12 cellular contexts compared by ENCODE assay signal in genomic region chr11:126340960-126341709, GRCh38. TPM values are rescaled to one million over a fixed set of nuclear protein-coding genes. Genes with fewer than 3 reads are reported as not detected.
DNase-seq lines count a peak whose midpoint lies in the region; ATAC-seq and TF ChIP-seq lines count a peak whose summit lies in the region.
"Had no signal": no experiment of that assay in that cellular context is flagged by ENCODE, and none has a peak within 500 bp of the region (broad histone marks: within the 10 kb centered on the region; RNA-seq: fewer than 3 reads in every experiment).

No MANE protein-coding gene starts in this region.

- H3K36me3 Mint-ChIP-seq in CD4-positive, alpha-beta memory T cell, result peaks cover 25 to 73% of the 10 kb centered on the region in 2 donors
- peaks cover 14% of the 10 kb centered on the region for H3K36me3 Mint-ChIP-seq in activated CD8-positive, alpha-beta T cell treated with anti-CD3 and anti-CD28 coated beads for 36 hours (ENCODE audit: low read depth)
- peaks cover 0 to 57% (median 19%) of the 10 kb centered on the region in 5 donors for H3K36me3 Mint-ChIP-seq in naive thymus-derived CD4-positive, alpha-beta T cell

- POLR2A ChIA-PET in CD4-positive, alpha-beta memory T cell (lab: Charles Lee; ENCODE audit: partially characterized antibody), result interaction anchor here (0.5 kb wide), 1 partner anchor 42 kb away, joined by 3 read pairs; no protein-coding TSS in a partner anchor
- POLR2A ChIA-PET in activated CD8-positive, alpha-beta T cell treated with anti-CD3 and anti-CD28 coated beads for 36 hours (lab: Charles Lee), result no interaction called here
- POLR2A ChIA-PET in naive thymus-derived CD4-positive, alpha-beta T cell (lab: Charles Lee), result no interaction called here

- H3K9me3 Mint-ChIP-seq in CD4-positive, alpha-beta memory T cell, result no peaks in the 10 kb centered on the region
- no peaks in the 10 kb centered on the region for H3K9me3 Mint-ChIP-seq in activated CD8-positive, alpha-beta T cell treated with anti-CD3 and anti-CD28 coated beads for 36 hours
- H3K9me3 Mint-ChIP-seq in naive thymus-derived CD4-positive, alpha-beta T cell, result peaks cover 0 to 1% (median 0%) of the 10 kb centered on the region in 11 donors

- H3F3A ChIP-seq in GM23248 (ENCODE audit: insufficient read depth), result peaks cover 18% of the 10 kb centered on the region

- peak overlapping the region; percentile 28 for H3K4me2 ChIP-seq in GM23248 (ENCODE audit: unreplicated experiment)

- H3K9me2 ChIP-seq in GM23248 (ENCODE audit: insufficient read depth), result no peaks in the 10 kb centered on the region

- CTCF ChIA-PET in CD4-positive, alpha-beta memory T cell (lab: Charles Lee; ENCODE audit: partially characterized antibody), result no interaction called here
- CTCF ChIA-PET in activated CD8-positive, alpha-beta T cell treated with anti-CD3 and anti-CD28 coated beads for 36 hours (lab: Charles Lee), result no interaction called here
- CTCF ChIA-PET in naive thymus-derived CD4-positive, alpha-beta T cell (lab: Charles Lee), result no interaction called here

- no peak for TF ChIP-seq POLR2A in sigmoid colon (IDR thresholded peaks at IDR 0.05)

- H3K79me2 ChIP-seq in GM23248 (ENCODE audit: insufficient read depth), result no peaks in the 10 kb centered on the region

- H3K4me3 ChIP-seq in CD4-positive, alpha-beta memory T cell (ENCODE audit: low read length in 2 of 2), result no peak overlapping the region
- H3K4me3 ChIP-seq in GM23248, result no peak overlapping the region
- H3K4me3 ChIP-seq in naive thymus-derived CD4-positive, alpha-beta T cell (ENCODE audit: low read length), result no peak overlapping the region
- H3K4me3 ChIP-seq in sigmoid colon, result no peak overlapping the region

- no peak for TF ChIP-seq CTCF in activated CD8-positive, alpha-beta T cell treated with anti-CD3 and anti-CD28 coated beads for 36 hours (IDR thresholded peaks at IDR 0.05)
- no peak for TF ChIP-seq CTCF in sigmoid colon (IDR thresholded peaks at IDR 0.05)

- no peak overlapping the region for H3K4me3 Mint-ChIP-seq in CD4-positive, alpha-beta memory T cell
- no peak overlapping the region for H3K4me3 Mint-ChIP-seq in activated CD8-positive, alpha-beta T cell treated with anti-CD3 and anti-CD28 coated beads for 36 hours
- H3K4me3 Mint-ChIP-seq in naive thymus-derived CD4-positive, alpha-beta T cell, result no peak overlapping the region

- WGBS in GM23248 (ENCODE audit: low coverage in 1 of 2, low lambda C conversion rate in 2 of 2, missing lambda C conversion rate in 2 of 2), 2 experiments, result 81 to 85% methylated on average over 13 of the region's 13 CpGs
- WGBS in sigmoid colon, 2 donors, result 90% methylated on average over 13 of the region's 13 CpGs

- H3K36me3 ChIP-seq in CD4-positive, alpha-beta memory T cell (ENCODE audit: insufficient read depth, low read length), result peaks cover 47% of the 10 kb centered on the region
- H3K36me3 ChIP-seq in GM23248 (ENCODE audit: low read depth), result no peaks in the 10 kb centered on the region
- H3K36me3 ChIP-seq in naive thymus-derived CD4-positive, alpha-beta T cell (ENCODE audit: control insufficient read depth in 2 of 3, insufficient read depth in 3 of 3, low read length in 3 of 3), result peaks cover 0 to 84% (median 12%) of the 10 kb centered on the region in 3 experiments
- peaks cover 0 to 54% (median 11%) of the 10 kb centered on the region in 4 donors for H3K36me3 ChIP-seq in sigmoid colon
- H3K36me3 ChIP-seq: WERI-Rb-1 had no signal

- no peaks in the 10 kb centered on the region for H3K4me1 ChIP-seq in CD4-positive, alpha-beta memory T cell (ENCODE audit: insufficient read depth, low read length)
- H3K4me1 ChIP-seq in GM23248 (ENCODE audit: insufficient read depth), result peaks cover 20% of the 10 kb centered on the region
- no peaks in the 10 kb centered on the region for H3K4me1 ChIP-seq in naive thymus-derived CD4-positive, alpha-beta T cell (ENCODE audit: control insufficient read depth in 2 of 2, insufficient read depth in 2 of 2, low read length in 2 of 2)
- H3K4me1 ChIP-seq in sigmoid colon, result peaks cover 0 to 12% (median 9%) of the 10 kb centered on the region in 4 donors

- in situ Hi-C loops in GM23248 (cut with MboI), result no loop called here

- no peak overlapping the region for H3K9ac ChIP-seq in GM23248

- ATAC-seq in activated CD8-positive, alpha-beta T cell treated with anti-CD3 and anti-CD28 coated beads for 36 hours, result no peak
- ATAC-seq in naive thymus-derived CD4-positive, alpha-beta T cell, result no peak
- no peak for ATAC-seq in HG02642 (IDR thresholded peaks at IDR 0.05; ENCODE audit: poor library complexity, unreplicated experiment)

- TF ChIP-seq EP300 in sigmoid colon (IDR thresholded peaks at IDR 0.05), result no peak

- H4K20me1 ChIP-seq in GM23248 (ENCODE audit: insufficient read depth), result no peaks in the 10 kb centered on the region

- H3K27me3 ChIP-seq in CD4-positive, alpha-beta memory T cell (ENCODE audit: insufficient read depth, low read length), result no peaks in the 10 kb centered on the region
- H3K27me3 ChIP-seq in GM23248 (replicated peaks; ENCODE audit: insufficient read depth), result no peaks in the 10 kb centered on the region
- no peaks in the 10 kb centered on the region for H3K27me3 ChIP-seq in naive thymus-derived CD4-positive, alpha-beta T cell (ENCODE audit: control insufficient read depth in 2 of 2, insufficient read depth in 2 of 2, low read length in 2 of 2)
- H3K27me3 ChIP-seq in sigmoid colon, result no peaks in the 10 kb centered on the region

- no peak for DNase-seq in CD4-positive, alpha-beta memory T cell
- DNase-seq in GM23248, result no peak
- no peak for DNase-seq in activated CD8-positive, alpha-beta T cell treated with anti-CD3 and anti-CD28 coated beads for 36 hours
- no peak for DNase-seq in naive thymus-derived CD4-positive, alpha-beta T cell
- DNase-seq in T1000 (lab: John Stamatoyannopoulos, UW), result no peak
- no peak for DNase-seq in NCI-H1417 (lab: John Stamatoyannopoulos, UW)
- no peak for DNase-seq in sigmoid colon
- DNase-seq: activated effector memory CD4-positive, alpha-beta T cell treated with anti-CD3 and anti-CD28 coated beads, Interleukin-2, amount 50 U/mL, for 16 hours; MV-4-11; NCI-H446 treated with DMSO at 0.1 percent for 48 hours; WERI-Rb-1 had no signal

- peak overlapping the region in 5 of 7 donors; percentile 25 to 90 (median 75) for H3K27ac Mint-ChIP-seq in CD4-positive, alpha-beta memory T cell
- peak overlapping the region; percentile 7 for H3K27ac Mint-ChIP-seq in activated CD8-positive, alpha-beta T cell treated with anti-CD3 and anti-CD28 coated beads for 36 hours
- H3K27ac Mint-ChIP-seq in naive thymus-derived CD4-positive, alpha-beta T cell, result peak overlapping the region in 5 of 9 donors; percentile 26 to 68 (median 55)

- intact Hi-C loops in CD4-positive, alpha-beta memory T cell (cut with micrococcal nuclease), result no loop called here
- intact Hi-C loops in activated CD8-positive, alpha-beta T cell treated with anti-CD3 and anti-CD28 coated beads for 36 hours (cut with micrococcal nuclease), result no loop called here
- intact Hi-C loops in naive thymus-derived CD4-positive, alpha-beta T cell (cut with micrococcal nuclease), result no loop called here
- intact Hi-C loops in sigmoid colon (cut with DNase I), result no loop called here

- no peak overlapping the region for H2AFZ ChIP-seq in GM23248

- H3K4me1 Mint-ChIP-seq in CD4-positive, alpha-beta memory T cell, result peaks cover 0 to 18% (median 1%) of the 10 kb centered on the region in 4 donors
- peaks cover 19% of the 10 kb centered on the region for H3K4me1 Mint-ChIP-seq in activated CD8-positive, alpha-beta T cell treated with anti-CD3 and anti-CD28 coated beads for 36 hours (ENCODE audit: low read depth)
- H3K4me1 Mint-ChIP-seq in naive thymus-derived CD4-positive, alpha-beta T cell, result peaks cover 0 to 28% (median 3%) of the 10 kb centered on the region in 7 donors

- no peaks in the 10 kb centered on the region for H3K9me3 ChIP-seq in CD4-positive, alpha-beta memory T cell (ENCODE audit: control insufficient read depth in 1 of 2, low read length in 2 of 2)
- H3K9me3 ChIP-seq in GM23248 (ENCODE audit: low read depth) (no peaks in the 10 kb centered on the region), sigmoid colon (no peaks in the 10 kb centered on the region)
- no peaks in the 10 kb centered on the region for H3K9me3 ChIP-seq in naive thymus-derived CD4-positive, alpha-beta T cell (ENCODE audit: control insufficient read depth in 2 of 3, low read length in 3 of 3)

- H3K27me3 Mint-ChIP-seq in CD4-positive, alpha-beta memory T cell, result no peaks in the 10 kb centered on the region
- H3K27me3 Mint-ChIP-seq in activated CD8-positive, alpha-beta T cell treated with anti-CD3 and anti-CD28 coated beads for 36 hours, result no peaks in the 10 kb centered on the region
- no peaks in the 10 kb centered on the region for H3K27me3 Mint-ChIP-seq in naive thymus-derived CD4-positive, alpha-beta T cell

- no peak overlapping the region for H3K27ac ChIP-seq in CD4-positive, alpha-beta memory T cell (ENCODE audit: low read depth, low read length)
- H3K27ac ChIP-seq in GM23248 (no peak overlapping the region), sigmoid colon (peak overlapping the region in 1 of 4 donors; percentile 53)
- no peak overlapping the region for H3K27ac ChIP-seq in naive thymus-derived CD4-positive, alpha-beta T cell (ENCODE audit: low read depth, low read length)
- H3K27ac ChIP-seq: WERI-Rb-1 had no signal

RNA-seq across cellular contexts. Expression of gene ST3GAL4, which starts 14.4 kb away (rescaled TPM):
- total RNA-seq in CD4-positive, alpha-beta memory T cell, result 1 to 10 TPM; 2.6 TPM
- 1 to 10 TPM; 4.6 to 5.9 TPM for polyA plus RNA-seq in CD4-positive, alpha-beta memory T cell
- total RNA-seq in GM23248 (2014; rRNA removed; shearing (Covaris generic)), result 26.7 and 53.3 TPM in 2 replicates
- polyA plus RNA-seq in GM23248 (2016; fragmentation: Nextera tagmentation; extraction: Ambion mirVana) (27.3 and 30.5 TPM in 2 replicates), sigmoid colon (100 to 1,000 TPM; 211 to 336 (median 268) TPM)
- total RNA-seq in activated CD8-positive, alpha-beta T cell treated with anti-CD3 and anti-CD28 coated beads for 36 hours, result 10 to 100 TPM; 10.7 to 11.7 TPM
- 10 to 100 TPM in 1 of 5 experiments, 1 to 10 TPM in 4; 2.7 to 13.4 (median 4.7) TPM for total RNA-seq in naive thymus-derived CD4-positive, alpha-beta T cell
- 1 to 10 TPM; 4.0 to 4.1 TPM for polyA plus RNA-seq in naive thymus-derived CD4-positive, alpha-beta T cell
- total RNA-seq in sigmoid colon, result 10 to 100 TPM; 43.1 to 69.2 (median 45.5) TPM

RNA-seq across cellular contexts. Expression of gene DCPS, which starts 37.3 kb away (rescaled TPM):
- total RNA-seq in CD4-positive, alpha-beta memory T cell, result 10 to 100 TPM; 20.2 to 21.2 TPM
- 10 to 100 TPM; 40.3 to 48.0 TPM for polyA plus RNA-seq in CD4-positive, alpha-beta memory T cell
- 12.1 and 12.4 TPM in 2 replicates for total RNA-seq in GM23248 (2014; rRNA removed; shearing (Covaris generic))
- polyA plus RNA-seq in GM23248 (2016; fragmentation: Nextera tagmentation; extraction: Ambion mirVana) (26.1 and 30.1 TPM in 2 replicates), sigmoid colon (10 to 100 TPM in 2 of 3 donors, 1 to 10 TPM in 1; 9.0 to 30.0 (median 15.0) TPM)
- total RNA-seq in activated CD8-positive, alpha-beta T cell treated with anti-CD3 and anti-CD28 coated beads for 36 hours, result 10 to 100 TPM; 17.2 to 18.8 TPM
- 10 to 100 TPM; 11.0 to 37.2 (median 17.4) TPM for total RNA-seq in naive thymus-derived CD4-positive, alpha-beta T cell
- polyA plus RNA-seq in naive thymus-derived CD4-positive, alpha-beta T cell, result 10 to 100 TPM; 37.9 to 39.2 TPM
- total RNA-seq in sigmoid colon, result 1 to 10 TPM; 7.6 to 10.0 (median 9.3) TPM

RNA-seq across cellular contexts. Expression of gene TIRAP, which starts 58.2 kb away (rescaled TPM):
- 10 to 100 TPM; 25.4 to 27.4 TPM for total RNA-seq in CD4-positive, alpha-beta memory T cell
- 10 to 100 TPM in 1 of 2 donors, 1 to 10 TPM in 1; 5.9 to 12.8 TPM for polyA plus RNA-seq in CD4-positive, alpha-beta memory T cell
- 3.8 TPM in 2 replicates for total RNA-seq in GM23248 (2014; rRNA removed; shearing (Covaris generic))
- polyA plus RNA-seq in GM23248 (2016; fragmentation: Nextera tagmentation; extraction: Ambion mirVana) (2.8 and 3.2 TPM in 2 replicates), sigmoid colon (10 to 100 TPM in 2 of 3 donors, 1 to 10 TPM in 1; 4.2 to 11.4 (median 10.9) TPM)
- total RNA-seq in activated CD8-positive, alpha-beta T cell treated with anti-CD3 and anti-CD28 coated beads for 36 hours, result 1 to 10 TPM; 4.6 to 4.9 TPM
- 10 to 100 TPM; 12.9 to 21.5 (median 17.9) TPM for total RNA-seq in naive thymus-derived CD4-positive, alpha-beta T cell
- 10 to 100 TPM in 1 of 2 donors, 1 to 10 TPM in 1; 9.6 to 15.3 TPM for polyA plus RNA-seq in naive thymus-derived CD4-positive, alpha-beta T cell
- total RNA-seq in sigmoid colon, result 10 to 100 TPM in 1 of 4 donors, 1 to 10 TPM in 3; 6.9 to 11.5 (median 8.1) TPM

Comparison
In these comparisons a context has a peak if more than half of its experiments do, and no peak if none do; other contexts are left out.
1. H3K27ac Mint-ChIP-seq: peak in every context shown above with its lines; median percentile 75 in CD4-positive, alpha-beta memory T cell; 55 in naive thymus-derived CD4-positive, alpha-beta T cell; 7 in activated CD8-positive, alpha-beta T cell treated with anti-CD3 and anti-CD28 coated beads for 36 hours.